Comparison of ENCODE assay signal across 21 cellular contexts in genomic region chr3:169508426-169508825, GRCh38.
DNase-seq lines count a peak whose midpoint lies in the region; ATAC-seq and TF ChIP-seq lines count a peak whose summit lies in the region.
"Had no signal": no experiment of that assay in that cellular context is flagged by ENCODE, and none has a peak within 500 bp of the region (broad histone marks: within the 10 kb centered on the region; RNA-seq: fewer than 3 reads in every experiment).

No MANE protein-coding gene starts in this region.

- ATAC-seq in activated naive CD4-positive, alpha-beta T cell treated with anti-CD3 and anti-CD28 coated beads, Interleukin-2, amount 50 U/mL, for 72 hours = no peak
- ATAC-seq in HG03095 (IDR thresholded peaks at IDR 0.05; ENCODE audit: unreplicated experiment) = no peak
- ATAC-seq: GM12878, HCT116 had no signal

- POLR2A ChIA-PET in PC-9 (lab: Charles Lee; ENCODE audit: unreplicated experiment) = no interaction called here

- H3K27ac ChIP-seq in PC-9 (no peak overlapping the region), osteoblast (ENCODE audit: low read depth, low read length) (no peak overlapping the region)

- BruUV-seq in PC-9 (replicated peaks; lab: Mats Ljungman, UMichigan) = no TSS peak

- H3F3A ChIP-seq in PC-9 (ENCODE audit: insufficient read depth, low read depth) = no peaks in the 10 kb centered on the region

- H3K36me3 ChIP-seq in PC-9 (ENCODE audit: low read depth) (no peaks in the 10 kb centered on the region), osteoblast (ENCODE audit: insufficient read depth, low read length) (no peaks in the 10 kb centered on the region)

- intact Hi-C loops in PC-9 (cut with micrococcal nuclease; ENCODE audit: unreplicated experiment) = no loop called here

- CTCF ChIA-PET in PC-9 (lab: Charles Lee) = no interaction called here

- H3K27me3 ChIP-seq in PC-9 (ENCODE audit: insufficient read depth, low read depth) (no peaks in the 10 kb centered on the region), osteoblast (ENCODE audit: insufficient read depth, low read length) (no peaks in the 10 kb centered on the region)

- H3K36me3 Mint-ChIP-seq in activated naive CD4-positive, alpha-beta T cell treated with anti-CD3 and anti-CD28 coated beads, Interleukin-2, amount 50 U/mL, for 72 hours = no peaks in the 10 kb centered on the region
- H3K36me3 Mint-ChIP-seq: CD4-positive, CD25-positive, alpha-beta regulatory T cell had no signal

- H4K20me1 ChIP-seq in PC-9 (ENCODE audit: insufficient read depth) = no peaks in the 10 kb centered on the region
- no peaks in the 10 kb centered on the region for H4K20me1 ChIP-seq in osteoblast (ENCODE audit: insufficient read depth, low read length)

- no peaks in the 10 kb centered on the region for H3K4me1 ChIP-seq in PC-9 (replicated peaks; ENCODE audit: insufficient read depth)
- no peaks in the 10 kb centered on the region for H3K4me1 ChIP-seq in osteoblast (ENCODE audit: insufficient read depth, low read length)

- H3K4me3 ChIP-seq in PC-9 = no peak overlapping the region
- no peak overlapping the region for H3K4me3 ChIP-seq in epithelial cell of esophagus (ENCODE audit: low read length)
- H3K4me3 ChIP-seq in osteoblast (ENCODE audit: insufficient read depth, low read length) = no peak overlapping the region
- H3K4me3 ChIP-seq: GM12878 had no signal

- H3K9me3 Mint-ChIP-seq in activated naive CD4-positive, alpha-beta T cell treated with anti-CD3 and anti-CD28 coated beads, Interleukin-2, amount 50 U/mL, for 72 hours = no peaks in the 10 kb centered on the region

- DNase-seq in PC-9 (peak in 1 of 2 experiments; percentile 41), epithelial cell of esophagus (ENCODE audit: low read depth) (no peak), osteoblast (ENCODE audit: insufficient read length, low spot score, missing footprints) (no peak), OCI-M2 (lab: John Stamatoyannopoulos, UW; ENCODE audit: unreplicated experiment) (no peak)
- no peak for DNase-seq in activated naive CD4-positive, alpha-beta T cell treated with anti-CD3 and anti-CD28 coated beads, Interleukin-2, amount 50 U/mL, for 72 hours (ENCODE audit: low spot score in 2 of 2)
- DNase-seq: CD4-positive, CD25-positive, alpha-beta regulatory T cell; DMS79; Kasumi-1; NCI-H1105; NCI-H146; NCI-H2029 treated with DMSO at 0.1 percent for 48 hours; NCI-H2171; NCI-H345; NCI-H524; NCI-H774; NK-92 treated with Interleukin-12 subunit alpha and Interleukin-12 subunit beta, amount 100 ng/mL, for 24 hours; SHP77 had no signal

- TF ChIP-seq CTCF in LNCAP (IDR thresholded peaks at IDR 0.05) (0 out of 2 replicates have a peak, but pooled peaks have one; percentile 10), PC-9 (conservative IDR thresholded peaks at IDR 0.05) (peak; percentile 32), epithelial cell of esophagus (IDR thresholded peaks at IDR 0.05; ENCODE audit: insufficient read depth, low read depth, low read length, missing control alignments) (peak; percentile 16), osteoblast (IDR thresholded peaks at IDR 0.05; ENCODE audit: extremely low read depth, low read depth, low read length) (peak; percentile 10)

- H3K9me3 ChIP-seq in PC-9 (ENCODE audit: insufficient read depth, low read depth) (no peaks in the 10 kb centered on the region), osteoblast (ENCODE audit: low read depth, low read length) (no peaks in the 10 kb centered on the region)

- H3K9me2 ChIP-seq in PC-9 (ENCODE audit: insufficient read depth) = no peaks in the 10 kb centered on the region

- no peaks in the 10 kb centered on the region for H3K79me2 ChIP-seq in PC-9 (ENCODE audit: low read depth)
- no peaks in the 10 kb centered on the region for H3K79me2 ChIP-seq in osteoblast (ENCODE audit: insufficient read depth, low read length)

- no peak overlapping the region for H3K4me2 ChIP-seq in PC-9
- no peak overlapping the region for H3K4me2 ChIP-seq in osteoblast (ENCODE audit: insufficient read depth, low read length)

- H2AFZ ChIP-seq in PC-9 (no peak overlapping the region), osteoblast (ENCODE audit: low read length) (no peak overlapping the region)

- no peak overlapping the region for H3K27ac Mint-ChIP-seq in activated naive CD4-positive, alpha-beta T cell treated with anti-CD3 and anti-CD28 coated beads, Interleukin-2, amount 50 U/mL, for 72 hours
